ENCODE assay signal across 1 cellular context in genomic region chr16:30775381-30776099, GRCh38.
TF ChIP-seq lines count a peak whose summit lies in the region.

No MANE protein-coding gene starts in this region.

TF ChIP-seq in K562, 482 proteins besides CTCF, POLR2A, EP300 and RAD21 (continued from another document and continues in another):
- TF ChIP-seq IFI16 (CRISPR knock-in tag; IDR thresholded peaks at IDR 0.05): no peak
- TF ChIP-seq, protein P1, sequence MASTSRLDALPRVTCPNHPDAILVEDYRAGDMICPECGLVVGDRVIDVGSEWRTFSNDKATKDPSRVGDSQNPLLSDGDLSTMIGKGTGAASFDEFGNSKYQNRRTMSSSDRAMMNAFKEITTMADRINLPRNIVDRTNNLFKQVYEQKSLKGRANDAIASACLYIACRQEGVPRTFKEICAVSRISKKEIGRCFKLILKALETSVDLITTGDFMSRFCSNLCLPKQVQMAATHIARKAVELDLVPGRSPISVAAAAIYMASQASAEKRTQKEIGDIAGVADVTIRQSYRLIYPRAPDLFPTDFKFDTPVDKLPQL (IDR thresholded peaks at IDR 0.05; ENCODE audit: extremely low read depth, insufficient read length): peak; percentile 16
- TF ChIP-seq DDX20 (tag; IDR thresholded peaks at IDR 0.05; ENCODE audit: low read depth): no peak
- TF ChIP-seq, protein P2, sequence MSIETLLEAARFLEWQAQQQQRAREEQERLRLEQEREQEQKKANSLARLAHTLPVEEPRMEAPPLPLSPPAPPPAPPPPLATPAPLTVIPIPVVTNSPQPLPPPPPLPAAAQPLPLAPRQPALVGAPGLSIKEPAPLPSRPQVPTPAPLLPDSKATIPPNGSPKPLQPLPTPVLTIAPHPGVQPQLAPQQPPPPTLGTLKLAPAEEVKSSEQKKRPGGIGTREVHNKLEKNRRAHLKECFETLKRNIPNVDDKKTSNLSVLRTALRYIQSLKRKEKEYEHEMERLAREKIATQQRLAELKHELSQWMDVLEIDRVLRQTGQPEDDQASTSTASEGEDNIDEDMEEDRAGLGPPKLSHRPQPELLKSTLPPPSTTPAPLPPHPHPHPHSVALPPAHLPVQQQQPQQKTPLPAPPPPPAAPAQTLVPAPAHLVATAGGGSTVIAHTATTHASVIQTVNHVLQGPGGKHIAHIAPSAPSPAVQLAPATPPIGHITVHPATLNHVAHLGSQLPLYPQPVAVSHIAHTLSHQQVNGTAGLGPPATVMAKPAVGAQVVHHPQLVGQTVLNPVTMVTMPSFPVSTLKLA (conservative IDR thresholded peaks at IDR 0.05): peak; percentile 89 to 91
- 0 out of 2 replicates have a peak, but pooled peaks have one; percentile 16 for TF ChIP-seq SMARCA5 (IDR thresholded peaks at IDR 0.05)
- TF ChIP-seq SIN3A (IDR thresholded peaks at IDR 0.05; ENCODE audit: borderline replicate concordance in 2 of 2, control insufficient read depth in 1 of 2, low read depth in 2 of 2, low read length in 2 of 2): peak; percentile 72 to 74; a peak in 3 of 4 replicates
- peak; percentile 13 for TF ChIP-seq ETS2 (tag; IDR thresholded peaks at IDR 0.05; ENCODE audit: borderline replicate concordance, poor library complexity, severe bottlenecking)
- no peak for TF ChIP-seq KHSRP (IDR thresholded peaks at IDR 0.05)
- peak; percentile 92 for TF ChIP-seq CBX1 (IDR thresholded peaks at IDR 0.05; ENCODE audit: low read depth)
- TF ChIP-seq ZNF212 (CRISPR knock-in tag; IDR thresholded peaks at IDR 0.05): peak; percentile 73; the same call in 1 of the 2 replicates
- TF ChIP-seq, protein P3, sequence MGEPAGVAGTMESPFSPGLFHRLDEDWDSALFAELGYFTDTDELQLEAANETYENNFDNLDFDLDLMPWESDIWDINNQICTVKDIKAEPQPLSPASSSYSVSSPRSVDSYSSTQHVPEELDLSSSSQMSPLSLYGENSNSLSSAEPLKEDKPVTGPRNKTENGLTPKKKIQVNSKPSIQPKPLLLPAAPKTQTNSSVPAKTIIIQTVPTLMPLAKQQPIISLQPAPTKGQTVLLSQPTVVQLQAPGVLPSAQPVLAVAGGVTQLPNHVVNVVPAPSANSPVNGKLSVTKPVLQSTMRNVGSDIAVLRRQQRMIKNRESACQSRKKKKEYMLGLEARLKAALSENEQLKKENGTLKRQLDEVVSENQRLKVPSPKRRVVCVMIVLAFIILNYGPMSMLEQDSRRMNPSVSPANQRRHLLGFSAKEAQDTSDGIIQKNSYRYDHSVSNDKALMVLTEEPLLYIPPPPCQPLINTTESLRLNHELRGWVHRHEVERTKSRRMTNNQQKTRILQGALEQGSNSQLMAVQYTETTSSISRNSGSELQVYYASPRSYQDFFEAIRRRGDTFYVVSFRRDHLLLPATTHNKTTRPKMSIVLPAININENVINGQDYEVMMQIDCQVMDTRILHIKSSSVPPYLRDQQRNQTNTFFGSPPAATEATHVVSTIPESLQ (CRISPR knock-in tag; IDR thresholded peaks at IDR 0.05): peak; percentile 91; the same call in 1 of the 2 replicates
- no peak for TF ChIP-seq SAFB (IDR thresholded peaks at IDR 0.05; ENCODE audit: borderline replicate concordance, low read depth, low read length)
- TF ChIP-seq ZNF57 (CRISPR knock-in tag; IDR thresholded peaks at IDR 0.05): peak; percentile 60; the same call in 1 of the 2 replicates
- no peak for TF ChIP-seq BMI1 (IDR thresholded peaks at IDR 0.05; ENCODE audit: low read length)
- peak; percentile 55; the same call in 1 of the 2 replicates for TF ChIP-seq NR4A1 (CRISPR knock-in tag; IDR thresholded peaks at IDR 0.05)
- TF ChIP-seq NR4A1 (tag; IDR thresholded peaks at IDR 0.05): peak; percentile 71; the same call in 1 of the 2 replicates
- TF ChIP-seq ZNF79 (CRISPR knock-in tag; IDR thresholded peaks at IDR 0.05; ENCODE audit: low read depth): 0 out of 2 replicates have a peak, but pooled peaks have one; percentile 18
- no peak for TF ChIP-seq XRCC3 (IDR thresholded peaks at IDR 0.05)
- peak; percentile 60; the same call in 1 of the 2 replicates for TF ChIP-seq ZBTB26 (CRISPR knock-in tag; IDR thresholded peaks at IDR 0.05)
- peak; percentile 69; the same call in 1 of the 2 replicates for TF ChIP-seq MBD2 (IDR thresholded peaks at IDR 0.05; ENCODE audit: borderline replicate concordance, low read depth)
- peak; percentile 26; the same call in 1 of the 2 replicates for TF ChIP-seq TARDBP (IDR thresholded peaks at IDR 0.05)
- peak; percentile 53; the same call in 1 of the 2 replicates for TF ChIP-seq ERF (CRISPR knock-in tag; IDR thresholded peaks at IDR 0.05)
- no peak for TF ChIP-seq ATF1 (CRISPR knock-in tag; IDR thresholded peaks at IDR 0.05)
- peak; percentile 80 for TF ChIP-seq ATF1 (tag; IDR thresholded peaks at IDR 0.05)
- TF ChIP-seq ATF3 (IDR thresholded peaks at IDR 0.05): peak; percentile 93
- TF ChIP-seq ATF3 (CRISPR knock-in tag; conservative IDR thresholded peaks at IDR 0.05): peak; percentile 69; the same call in 1 of the 2 replicates
- TF ChIP-seq MYC (IDR thresholded peaks at IDR 0.05; ENCODE audit: low read depth, low read length): peak; percentile 99
- TF ChIP-seq MYC (CRISPR knock-in tag; IDR thresholded peaks at IDR 0.05; ENCODE audit: borderline replicate concordance, low read depth): peak; percentile 97; the same call in 1 of the 2 replicates
- 0 out of 2 replicates have a peak, but pooled peaks have one; percentile 77 for TF ChIP-seq NR3C1 (CRISPR knock-in tag; IDR thresholded peaks at IDR 0.05)
- TF ChIP-seq RBBP5 (IDR thresholded peaks at IDR 0.05; ENCODE audit: borderline replicate concordance, insufficient read depth, low read length, poor library complexity, severe bottlenecking): peak; percentile 68
- peak; percentile 77; the same call in 1 of the 2 replicates for TF ChIP-seq ZNF644 (tag; IDR thresholded peaks at IDR 0.05; ENCODE audit: low read depth)
- TF ChIP-seq TBL1XR1 (IDR thresholded peaks at IDR 0.05; ENCODE audit: low read length in 2 of 2): no peak
- TF ChIP-seq ZNF717 (CRISPR knock-in tag; IDR thresholded peaks at IDR 0.05): 0 out of 2 replicates have a peak, but pooled peaks have one; percentile 35
- peak; percentile 94 for TF ChIP-seq SUPT5H (IDR thresholded peaks at IDR 0.05)
- peak; percentile 92 for TF ChIP-seq ZFX (CRISPR knock-in tag; IDR thresholded peaks at IDR 0.05)
- TF ChIP-seq NRF1 (conservative IDR thresholded peaks at IDR 0.05 in 1 of 2, IDR thresholded peaks at IDR 0.05 in 1 of 2): peak; percentile 24 to 55; a peak in 3 of 4 replicates
- TF ChIP-seq ZNF311 (CRISPR knock-in tag; IDR thresholded peaks at IDR 0.05): no peak
- TF ChIP-seq ZNF431 (CRISPR knock-in tag; IDR thresholded peaks at IDR 0.05): peak; percentile 69; the same call in 1 of the 2 replicates
- TF ChIP-seq, protein P4, sequence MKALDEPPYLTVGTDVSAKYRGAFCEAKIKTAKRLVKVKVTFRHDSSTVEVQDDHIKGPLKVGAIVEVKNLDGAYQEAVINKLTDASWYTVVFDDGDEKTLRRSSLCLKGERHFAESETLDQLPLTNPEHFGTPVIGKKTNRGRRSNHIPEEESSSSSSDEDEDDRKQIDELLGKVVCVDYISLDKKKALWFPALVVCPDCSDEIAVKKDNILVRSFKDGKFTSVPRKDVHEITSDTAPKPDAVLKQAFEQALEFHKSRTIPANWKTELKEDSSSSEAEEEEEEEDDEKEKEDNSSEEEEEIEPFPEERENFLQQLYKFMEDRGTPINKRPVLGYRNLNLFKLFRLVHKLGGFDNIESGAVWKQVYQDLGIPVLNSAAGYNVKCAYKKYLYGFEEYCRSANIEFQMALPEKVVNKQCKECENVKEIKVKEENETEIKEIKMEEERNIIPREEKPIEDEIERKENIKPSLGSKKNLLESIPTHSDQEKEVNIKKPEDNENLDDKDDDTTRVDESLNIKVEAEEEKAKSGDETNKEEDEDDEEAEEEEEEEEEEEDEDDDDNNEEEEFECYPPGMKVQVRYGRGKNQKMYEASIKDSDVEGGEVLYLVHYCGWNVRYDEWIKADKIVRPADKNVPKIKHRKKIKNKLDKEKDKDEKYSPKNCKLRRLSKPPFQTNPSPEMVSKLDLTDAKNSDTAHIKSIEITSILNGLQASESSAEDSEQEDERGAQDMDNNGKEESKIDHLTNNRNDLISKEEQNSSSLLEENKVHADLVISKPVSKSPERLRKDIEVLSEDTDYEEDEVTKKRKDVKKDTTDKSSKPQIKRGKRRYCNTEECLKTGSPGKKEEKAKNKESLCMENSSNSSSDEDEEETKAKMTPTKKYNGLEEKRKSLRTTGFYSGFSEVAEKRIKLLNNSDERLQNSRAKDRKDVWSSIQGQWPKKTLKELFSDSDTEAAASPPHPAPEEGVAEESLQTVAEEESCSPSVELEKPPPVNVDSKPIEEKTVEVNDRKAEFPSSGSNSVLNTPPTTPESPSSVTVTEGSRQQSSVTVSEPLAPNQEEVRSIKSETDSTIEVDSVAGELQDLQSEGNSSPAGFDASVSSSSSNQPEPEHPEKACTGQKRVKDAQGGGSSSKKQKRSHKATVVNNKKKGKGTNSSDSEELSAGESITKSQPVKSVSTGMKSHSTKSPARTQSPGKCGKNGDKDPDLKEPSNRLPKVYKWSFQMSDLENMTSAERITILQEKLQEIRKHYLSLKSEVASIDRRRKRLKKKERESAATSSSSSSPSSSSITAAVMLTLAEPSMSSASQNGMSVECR (CRISPR knock-in tag; IDR thresholded peaks at IDR 0.05): peak; percentile 83
- TF ChIP-seq ZNF23 (CRISPR knock-in tag; IDR thresholded peaks at IDR 0.05): peak; percentile 72; the same call in 1 of the 2 replicates
- TF ChIP-seq E2F5 (CRISPR knock-in tag; IDR thresholded peaks at IDR 0.05): peak; percentile 82; the same call in 1 of the 2 replicates
- peak; percentile 16; the same call in 1 of the 2 replicates for TF ChIP-seq GTF2A2 (tag; IDR thresholded peaks at IDR 0.05)
- no peak for TF ChIP-seq ZEB2 (IDR thresholded peaks at IDR 0.05)
- peak; percentile 80 for TF ChIP-seq TFAP4 (CRISPR knock-in tag; IDR thresholded peaks at IDR 0.05; ENCODE audit: borderline replicate concordance)
- no peak for TF ChIP-seq RFX7 (CRISPR knock-in tag; IDR thresholded peaks at IDR 0.05)
- TF ChIP-seq NR2F6 (CRISPR knock-in tag; IDR thresholded peaks at IDR 0.05): 0 out of 2 replicates have a peak, but pooled peaks have one; percentile 41
- TF ChIP-seq PRMT5 (CRISPR knock-in tag; IDR thresholded peaks at IDR 0.05): no peak
- TF ChIP-seq L3MBTL2 (IDR thresholded peaks at IDR 0.05): peak; percentile 89
- TF ChIP-seq, protein P5, sequence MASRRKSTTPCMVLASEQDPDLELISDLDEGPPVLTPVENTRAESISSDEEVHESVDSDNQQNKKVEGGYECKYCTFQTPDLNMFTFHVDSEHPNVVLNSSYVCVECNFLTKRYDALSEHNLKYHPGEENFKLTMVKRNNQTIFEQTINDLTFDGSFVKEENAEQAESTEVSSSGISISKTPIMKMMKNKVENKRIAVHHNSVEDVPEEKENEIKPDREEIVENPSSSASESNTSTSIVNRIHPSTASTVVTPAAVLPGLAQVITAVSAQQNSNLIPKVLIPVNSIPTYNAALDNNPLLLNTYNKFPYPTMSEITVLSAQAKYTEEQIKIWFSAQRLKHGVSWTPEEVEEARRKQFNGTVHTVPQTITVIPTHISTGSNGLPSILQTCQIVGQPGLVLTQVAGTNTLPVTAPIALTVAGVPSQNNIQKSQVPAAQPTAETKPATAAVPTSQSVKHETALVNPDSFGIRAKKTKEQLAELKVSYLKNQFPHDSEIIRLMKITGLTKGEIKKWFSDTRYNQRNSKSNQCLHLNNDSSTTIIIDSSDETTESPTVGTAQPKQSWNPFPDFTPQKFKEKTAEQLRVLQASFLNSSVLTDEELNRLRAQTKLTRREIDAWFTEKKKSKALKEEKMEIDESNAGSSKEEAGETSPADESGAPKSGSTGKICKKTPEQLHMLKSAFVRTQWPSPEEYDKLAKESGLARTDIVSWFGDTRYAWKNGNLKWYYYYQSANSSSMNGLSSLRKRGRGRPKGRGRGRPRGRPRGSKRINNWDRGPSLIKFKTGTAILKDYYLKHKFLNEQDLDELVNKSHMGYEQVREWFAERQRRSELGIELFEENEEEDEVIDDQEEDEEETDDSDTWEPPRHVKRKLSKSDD (conservative IDR thresholded peaks at IDR 0.05; ENCODE audit: low read length): 0 out of 2 replicates have a peak, but pooled peaks have one; percentile 30
- TF ChIP-seq ZNF232 (CRISPR knock-in tag; IDR thresholded peaks at IDR 0.05): peak; percentile 70; the same call in 1 of the 2 replicates
- TF ChIP-seq, protein P6, sequence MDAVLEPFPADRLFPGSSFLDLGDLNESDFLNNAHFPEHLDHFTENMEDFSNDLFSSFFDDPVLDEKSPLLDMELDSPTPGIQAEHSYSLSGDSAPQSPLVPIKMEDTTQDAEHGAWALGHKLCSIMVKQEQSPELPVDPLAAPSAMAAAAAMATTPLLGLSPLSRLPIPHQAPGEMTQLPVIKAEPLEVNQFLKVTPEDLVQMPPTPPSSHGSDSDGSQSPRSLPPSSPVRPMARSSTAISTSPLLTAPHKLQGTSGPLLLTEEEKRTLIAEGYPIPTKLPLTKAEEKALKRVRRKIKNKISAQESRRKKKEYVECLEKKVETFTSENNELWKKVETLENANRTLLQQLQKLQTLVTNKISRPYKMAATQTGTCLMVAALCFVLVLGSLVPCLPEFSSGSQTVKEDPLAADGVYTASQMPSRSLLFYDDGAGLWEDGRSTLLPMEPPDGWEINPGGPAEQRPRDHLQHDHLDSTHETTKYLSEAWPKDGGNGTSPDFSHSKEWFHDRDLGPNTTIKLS (IDR thresholded peaks at IDR 0.05; ENCODE audit: borderline replicate concordance, low read depth): peak; percentile 74; the same call in 1 of the 2 replicates
